Comparison of ENCODE assay signal across 12 cellular contexts in the genomic region with DNA sequence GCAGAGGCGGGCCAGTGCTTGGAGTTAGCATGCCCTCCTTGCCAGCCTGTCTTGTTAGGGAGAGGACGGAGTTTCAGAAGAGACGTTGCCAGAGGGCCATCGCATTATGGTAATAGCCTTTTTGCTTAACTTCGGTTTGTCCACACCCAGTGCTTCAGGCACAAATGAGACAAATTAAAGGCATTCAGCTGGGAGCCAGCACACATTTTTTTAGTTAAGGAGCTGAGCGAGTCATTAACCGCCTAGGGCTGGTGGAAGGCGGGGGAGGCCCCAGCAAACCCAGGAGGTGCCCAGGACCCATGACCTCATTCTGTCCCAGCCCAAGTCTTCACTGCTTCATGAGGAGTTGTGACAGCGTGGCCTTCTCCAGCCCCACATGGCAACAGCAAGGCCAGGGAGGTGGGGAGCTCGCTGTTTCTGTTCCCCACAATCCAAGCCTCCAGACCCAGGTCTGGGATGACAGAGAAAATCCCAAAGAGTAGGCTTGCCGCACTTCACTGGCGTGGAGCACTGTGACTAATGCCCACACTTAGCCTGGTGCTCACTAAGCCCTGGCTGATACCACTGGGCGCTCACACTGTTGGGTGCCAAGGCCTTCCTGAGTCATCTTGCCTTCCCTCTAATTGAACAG.
A peak's percentile ranks its signal among the peaks of the same experiment; 100 is the strongest.
DNase-seq lines count a peak whose midpoint lies in the region; ATAC-seq, FAIRE-seq and TF ChIP-seq lines count a peak whose summit lies in the region.
"Had no signal": no experiment of that assay in that cellular context is flagged by ENCODE, and none has a peak within 500 bp of the region (broad histone marks: within the 10 kb centered on the region; RNA-seq: fewer than 3 reads in every experiment).

No MANE protein-coding gene starts in this region.

- no peak for TF ChIP-seq POLR2A in HepG2 (IDR thresholded peaks at IDR 0.05; ENCODE audit: insufficient read depth in 1 of 2, low read depth in 2 of 2, low read length in 2 of 2)

- no peak for TF ChIP-seq EP300 in HepG2 (IDR thresholded peaks at IDR 0.05; ENCODE audit: low read depth in 2 of 2, low read length in 2 of 2)
- no peak for TF ChIP-seq EP300 in HepG2 (CRISPR knock-in tag; IDR thresholded peaks at IDR 0.05; ENCODE audit: borderline replicate concordance)

- no TSS peak for BruUV-seq in HepG2 (replicated peaks; lab: Mats Ljungman, UMichigan)

- no peaks in the 10 kb centered on the region for H3K9me3 Mint-ChIP-seq in mesothelial cell of epicardium
- H3K9me3 Mint-ChIP-seq: natural killer cell had no signal

- no peak overlapping the region for H3K9ac ChIP-seq in HepG2 (ENCODE audit: insufficient read depth, low read depth, low read length)

- H3K9me3 ChIP-seq in SJSA1 (replicated peaks), result no peaks in the 10 kb centered on the region
- no peaks in the 10 kb centered on the region for H3K9me3 ChIP-seq in tibial artery
- H3K9me3 ChIP-seq in HepG2 (ENCODE audit: low read length), result no peaks in the 10 kb centered on the region

- POLR2A ChIA-PET in HepG2 (lab: Yijun Ruan, JAX), result no interaction called here

- CTCF ChIA-PET in HepG2 (lab: Yijun Ruan, JAX; ENCODE audit: low intra/inter-chr PET ratio, low total read pairs), result no interaction called here

- peaks cover 8% of the 10 kb centered on the region for H3K4me1 Mint-ChIP-seq in mesothelial cell of epicardium
- H3K4me1 Mint-ChIP-seq: natural killer cell had no signal

- H3K27me3 Mint-ChIP-seq in mesothelial cell of epicardium (ENCODE audit: low read depth), result peaks cover 29% of the 10 kb centered on the region

- no peak overlapping the region for H3K4me3 Mint-ChIP-seq in mesothelial cell of epicardium
- H3K4me3 Mint-ChIP-seq: natural killer cell had no signal

- H3K27me3 ChIP-seq in SJSA1 (replicated peaks) (no peaks in the 10 kb centered on the region), foreskin keratinocyte (peaks cover 2% of the 10 kb centered on the region), tibial artery (no peaks in the 10 kb centered on the region), HepG2 (ENCODE audit: control insufficient read depth in 1 of 2, insufficient read depth in 2 of 2, low read length in 2 of 2) (peaks cover 2 to 37% of the 10 kb centered on the region in 2 experiments; a peak in 4 of 5 replicates)

- H4K20me1 ChIP-seq in HepG2 (ENCODE audit: insufficient read depth, low read length), result no peaks in the 10 kb centered on the region

- WGBS in HepG2 (ENCODE audit: low lambda C conversion rate), result 24% methylated on average over 13 of the region's 13 CpGs

- ATAC-seq in foreskin keratinocyte (peak; percentile 96), HG02642 (IDR thresholded peaks at IDR 0.05; ENCODE audit: poor library complexity, unreplicated experiment) (no peak), HepG2 (no peak)
- ATAC-seq: natural killer cell had no signal

- H3K36me3 ChIP-seq in SJSA1 (no peaks in the 10 kb centered on the region), tibial artery (no peaks in the 10 kb centered on the region), HepG2 (replicated peaks in 1 of 2; ENCODE audit: control insufficient read depth in 1 of 2, insufficient read depth in 2 of 2, low read length in 2 of 2) (no peaks in the 10 kb centered on the region)

- H3K27ac Mint-ChIP-seq in mesothelial cell of epicardium, result no peak overlapping the region
- H3K27ac Mint-ChIP-seq: natural killer cell had no signal

- H3K79me2 ChIP-seq in HepG2 (ENCODE audit: insufficient read depth, low read length), result no peaks in the 10 kb centered on the region

- H3K4me1 ChIP-seq in SJSA1 (replicated peaks), result peaks cover 54% of the 10 kb centered on the region
- peaks cover 17% of the 10 kb centered on the region for H3K4me1 ChIP-seq in foreskin keratinocyte
- H3K4me1 ChIP-seq in tibial artery, result peaks cover 0 to 23% (median 2%) of the 10 kb centered on the region in 4 donors
- no peaks in the 10 kb centered on the region for H3K4me1 ChIP-seq in HepG2 (ENCODE audit: insufficient read depth, low read length)

- TF ChIP-seq CTCF in foreskin keratinocyte (conservative IDR thresholded peaks at IDR 0.05) (no peak), tibial artery (IDR thresholded peaks at IDR 0.05) (no peak), HepG2 (CRISPR knock-in tag; IDR thresholded peaks at IDR 0.05) (no peak), mesothelial cell of epicardium (IDR thresholded peaks at IDR 0.05; ENCODE audit: unreplicated experiment) (no peak)

- no peaks in the 10 kb centered on the region for H3K36me3 Mint-ChIP-seq in mesothelial cell of epicardium
- H3K36me3 Mint-ChIP-seq: natural killer cell had no signal

- H2AFZ ChIP-seq in HepG2 (ENCODE audit: low read length), result no peak overlapping the region

- intact Hi-C loops in tibial artery (cut with DNase I; ENCODE audit: low total_unique reads) (no loop called here), HepG2 (cut with micrococcal nuclease; ENCODE audit: unreplicated experiment) (loop anchor here (5.0 kb wide), 1 partner anchor 441 kb away; no protein-coding TSS in a partner anchor)

- no peak for FAIRE-seq in HepG2 (lab: Jason Lieb, UNC)

- peak; percentile 27 for DNase-seq in activated effector memory CD4-positive, alpha-beta T cell treated with anti-CD3 and anti-CD28 coated beads, Interleukin-2, amount 50 U/mL, for 16 hours
- no peak for DNase-seq in activated effector memory CD4-positive, alpha-beta T cell treated with Interleukin-2 at 50 U/mL for 16 hours
- DNase-seq in SJSA1 (ENCODE audit: low read depth in 1 of 2, low spot score in 2 of 2) (peak; percentile 64 to 65), foreskin keratinocyte (peak; percentile 88 to 94), tibial artery (no peak), HepG2 (ENCODE audit: low spot score) (no peak), mesothelial cell of epicardium (ENCODE audit: low spot score in 2 of 2, unreplicated experiment in 2 of 2) (no peak)
- DNase-seq: Karpas-422, natural killer cell, SHP77 treated with DMSO at 0.1 percent for 48 hours had no signal

- H3K4me2 ChIP-seq in HepG2 (ENCODE audit: low read depth, low read length), result no peak overlapping the region

- TF ChIP-seq RAD21 in HepG2 (CRISPR knock-in tag; IDR thresholded peaks at IDR 0.05), result no peak

- H3K27ac ChIP-seq in SJSA1, result peak overlapping the region; percentile 48
- peak overlapping the region; percentile 96 for H3K27ac ChIP-seq in foreskin keratinocyte
- peak overlapping the region; percentile 1 to 18 for H3K27ac ChIP-seq in tibial artery
- H3K27ac ChIP-seq in HepG2 (ENCODE audit: extremely low read length, insufficient read depth, low read length), result no peak overlapping the region
- H3K27ac ChIP-seq: C4-2B had no signal

- no peak overlapping the region for H3K4me3 ChIP-seq in SJSA1
- no peak overlapping the region for H3K4me3 ChIP-seq in tibial artery
- H3K4me3 ChIP-seq in HepG2 (replicated peaks in 1 of 3; ENCODE audit: insufficient read depth in 1 of 3, low read depth in 2 of 3, low read length in 3 of 3), result no peak overlapping the region

- in situ Hi-C loops in HepG2 (cut with HindIII; ENCODE audit: extremely low pct_ligation_motif_present, low pct_unique_long_range_greater_than_20kb), result no loop called here

TF ChIP-seq in HepG2, 621 proteins besides CTCF, POLR2A, EP300 and RAD21 (continues in another document):
- TF ChIP-seq, protein P1, sequence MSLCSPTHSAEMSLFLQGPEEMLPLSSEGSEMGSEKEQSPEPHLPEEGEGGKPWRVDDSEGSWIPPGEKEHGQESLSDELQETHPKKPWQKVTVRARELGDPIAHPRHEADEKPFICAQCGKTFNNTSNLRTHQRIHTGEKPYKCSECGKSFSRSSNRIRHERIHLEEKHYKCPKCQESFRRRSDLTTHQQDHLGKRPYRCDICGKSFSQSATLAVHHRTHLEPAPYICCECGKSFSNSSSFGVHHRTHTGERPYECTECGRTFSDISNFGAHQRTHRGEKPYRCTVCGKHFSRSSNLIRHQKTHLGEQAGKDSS (CRISPR knock-in tag; IDR thresholded peaks at IDR 0.05; ENCODE audit: borderline replicate concordance, low read depth), result no peak
- TF ChIP-seq SIX1 (CRISPR knock-in tag; IDR thresholded peaks at IDR 0.05; ENCODE audit: borderline replicate concordance) (no peak), GATAD2A (CRISPR knock-in tag; IDR thresholded peaks at IDR 0.05) (no peak), IRX3 (CRISPR knock-in tag; IDR thresholded peaks at IDR 0.05; ENCODE audit: borderline replicate concordance, low read depth) (no peak), ZNF746 (CRISPR knock-in tag; IDR thresholded peaks at IDR 0.05) (no peak), PRMT3 (CRISPR knock-in tag; IDR thresholded peaks at IDR 0.05; ENCODE audit: borderline replicate concordance, low read depth) (no peak), KDM2A (CRISPR knock-in tag; IDR thresholded peaks at IDR 0.05; ENCODE audit: borderline replicate concordance, low read depth) (no peak), PCBP1 (IDR thresholded peaks at IDR 0.05; ENCODE audit: borderline replicate concordance, low read depth, low read length) (no peak)
- TF ChIP-seq, protein P2, sequence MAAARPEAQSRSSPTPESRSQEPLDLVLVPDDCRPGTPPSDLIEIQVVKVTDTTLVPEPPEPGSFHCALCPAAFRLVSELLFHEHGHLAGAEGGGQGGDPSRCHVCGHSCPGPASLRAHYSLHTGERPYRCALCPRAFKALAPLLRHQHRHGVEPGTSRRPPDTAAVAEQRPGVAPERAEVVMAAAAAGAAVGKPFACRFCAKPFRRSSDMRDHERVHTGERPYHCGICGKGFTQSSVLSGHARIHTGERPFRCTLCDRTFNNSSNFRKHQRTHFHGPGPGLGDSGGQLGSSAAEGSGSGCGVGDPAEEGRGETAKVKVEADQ (CRISPR knock-in tag; IDR thresholded peaks at IDR 0.05; ENCODE audit: borderline replicate concordance), result no peak
- TF ChIP-seq, protein P3, sequence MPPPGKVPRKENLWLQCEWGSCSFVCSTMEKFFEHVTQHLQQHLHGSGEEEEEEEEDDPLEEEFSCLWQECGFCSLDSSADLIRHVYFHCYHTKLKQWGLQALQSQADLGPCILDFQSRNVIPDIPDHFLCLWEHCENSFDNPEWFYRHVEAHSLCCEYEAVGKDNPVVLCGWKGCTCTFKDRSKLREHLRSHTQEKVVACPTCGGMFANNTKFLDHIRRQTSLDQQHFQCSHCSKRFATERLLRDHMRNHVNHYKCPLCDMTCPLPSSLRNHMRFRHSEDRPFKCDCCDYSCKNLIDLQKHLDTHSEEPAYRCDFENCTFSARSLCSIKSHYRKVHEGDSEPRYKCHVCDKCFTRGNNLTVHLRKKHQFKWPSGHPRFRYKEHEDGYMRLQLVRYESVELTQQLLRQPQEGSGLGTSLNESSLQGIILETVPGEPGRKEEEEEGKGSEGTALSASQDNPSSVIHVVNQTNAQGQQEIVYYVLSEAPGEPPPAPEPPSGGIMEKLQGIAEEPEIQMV (CRISPR knock-in tag; IDR thresholded peaks at IDR 0.05; ENCODE audit: low read depth), result no peak
- TF ChIP-seq, protein P4, sequence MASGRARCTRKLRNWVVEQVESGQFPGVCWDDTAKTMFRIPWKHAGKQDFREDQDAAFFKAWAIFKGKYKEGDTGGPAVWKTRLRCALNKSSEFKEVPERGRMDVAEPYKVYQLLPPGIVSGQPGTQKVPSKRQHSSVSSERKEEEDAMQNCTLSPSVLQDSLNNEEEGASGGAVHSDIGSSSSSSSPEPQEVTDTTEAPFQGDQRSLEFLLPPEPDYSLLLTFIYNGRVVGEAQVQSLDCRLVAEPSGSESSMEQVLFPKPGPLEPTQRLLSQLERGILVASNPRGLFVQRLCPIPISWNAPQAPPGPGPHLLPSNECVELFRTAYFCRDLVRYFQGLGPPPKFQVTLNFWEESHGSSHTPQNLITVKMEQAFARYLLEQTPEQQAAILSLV (CRISPR knock-in tag; IDR thresholded peaks at IDR 0.05; ENCODE audit: borderline replicate concordance), result no peak

Comparison
In these comparisons a context has a peak if more than half of its experiments do, and no peak if none do; other contexts are left out.
1. DNase-seq: peak in activated effector memory CD4-positive, alpha-beta T cell treated with anti-CD3 and anti-CD28 coated beads, Interleukin-2, amount 50 U/mL, for 16 hours (single experiment), SJSA1 (2 of 2) and foreskin keratinocyte (2 of 2); none in activated effector memory CD4-positive, alpha-beta T cell treated with Interleukin-2 at 50 U/mL for 16 hours (single experiment), tibial artery (0 of 2), HepG2 (single experiment) and mesothelial cell of epicardium (0 of 2).